14 cellular contexts compared by ENCODE assay signal in genomic region chr2:240413813-240414429, GRCh38.
"Had no signal": no experiment of that assay in that cellular context is flagged by ENCODE, and none has a peak within 500 bp of the region (broad histone marks: within the 10 kb centered on the region; RNA-seq: fewer than 3 reads in every experiment).

No MANE protein-coding gene starts in this region.

- ATAC-seq: foreskin keratinocyte; naive thymus-derived CD8-positive, alpha-beta T cell had no signal

- H3K36me3 ChIP-seq: SJSA1, transverse colon had no signal

- H3K4me1 ChIP-seq: foreskin keratinocyte, SJSA1, transverse colon had no signal

- DNase-seq: activated CD4-positive, alpha-beta T cell treated with anti-CD3 and anti-CD28 coated beads for 1 hour; activated naive CD4-positive, alpha-beta T cell treated with anti-CD3 and anti-CD28 coated beads for 36 hours; activated naive CD8-positive, alpha-beta T cell treated with anti-CD3 and anti-CD28 coated beads, Interleukin-2, amount 50 U/mL, for 24 hours; anterior cingulate cortex; central memory CD4-positive, alpha-beta T cell; foreskin keratinocyte; glutamatergic neuron; mesenchymal stem cell; retina; stimulated activated CD4-positive, alpha-beta T cell treated with anti-CD3 and anti-CD28 coated beads, Interleukin-2, amount 100 ng/mL, for 24 hours; stimulated activated naive CD4-positive, alpha-beta T cell treated with Interleukin-2 at 50 U/mL for 16 hours; transverse colon had no signal

- H3K27me3 ChIP-seq: SJSA1, transverse colon had no signal

- H3K9me3 ChIP-seq: transverse colon had no signal

- H3K27ac ChIP-seq: foreskin keratinocyte, SJSA1, transverse colon had no signal

- H3K4me3 ChIP-seq: SJSA1, transverse colon had no signal
